In the genomic region with DNA sequence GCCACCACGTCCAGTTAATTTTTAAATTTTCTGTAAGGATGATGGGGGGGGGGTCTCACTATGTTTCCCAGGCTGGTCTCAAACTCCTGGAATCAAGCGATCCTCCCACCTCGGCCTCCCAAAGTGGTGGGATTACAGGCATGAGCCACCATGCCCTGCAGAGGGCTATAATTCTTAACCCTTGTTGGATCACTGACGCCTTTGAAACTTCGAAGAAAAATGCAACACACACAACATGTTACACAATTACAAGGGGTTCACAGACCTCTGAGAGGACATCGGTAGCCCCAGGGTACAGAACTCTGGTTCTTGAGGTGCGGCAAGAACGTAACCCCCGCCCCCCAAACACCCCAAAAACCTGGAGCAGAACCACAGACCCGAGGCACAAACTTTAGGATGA, we compare ENCODE assay signal across 8 cellular contexts. TPM values are rescaled to one million over a fixed set of nuclear protein-coding genes. Genes with fewer than 3 reads are reported as not detected.
DNase-seq lines count a peak whose midpoint lies in the region; TF ChIP-seq lines count a peak whose summit lies in the region.

No MANE protein-coding gene starts in this region.

- no peaks in the 10 kb centered on the region for H4K20me1 ChIP-seq in OCI-LY3 (ENCODE audit: insufficient read depth, low read length)

- no peaks in the 10 kb centered on the region for H3K9me3 ChIP-seq in OCI-LY3 (ENCODE audit: insufficient read depth, low read length)
- H3K9me3 ChIP-seq in endocrine pancreas (ENCODE audit: control insufficient read depth, low read length), result no peaks in the 10 kb centered on the region

- H3K4me1 Mint-ChIP-seq in CD14-positive monocyte (peaks cover 14% of the 10 kb centered on the region), neural crest cell (peaks cover 15% of the 10 kb centered on the region)

- no peaks in the 10 kb centered on the region for H3K36me3 ChIP-seq in OCI-LY3 (replicated peaks; ENCODE audit: low read depth, low read length)
- H3K36me3 ChIP-seq in endocrine pancreas (ENCODE audit: control insufficient read depth, insufficient read depth, low read length), result no peaks in the 10 kb centered on the region

- no peak for DNase-seq in CD14-positive monocyte (ENCODE audit: low spot score)
- no peak for DNase-seq in neural crest cell (ENCODE audit: low read depth, low spot score)
- DNase-seq in stimulated activated CD8-positive, alpha-beta memory T cell treated with anti-CD3 and anti-CD28 coated beads, Interleukin-4, amount 100 ng/mL, for 48 hours, result no peak
- DNase-seq in islet precursor cell, result no peak
- no peak for DNase-seq in hippocampal formation (lab: John Stamatoyannopoulos, UW)
- no peak for DNase-seq in superior temporal gyrus (ENCODE audit: extremely low spot score)

- H3K4me3 ChIP-seq in OCI-LY3 (ENCODE audit: low read length) (peak overlapping the region; percentile 72), endocrine pancreas (ENCODE audit: control insufficient read depth, insufficient read depth, low read length) (no peak overlapping the region)

- peak overlapping the region; percentile 42; the same call in 1 of the 2 replicates for H3K9ac ChIP-seq in OCI-LY3 (ENCODE audit: low read length)
- peak overlapping the region; percentile 47 for H3K9ac ChIP-seq in endocrine pancreas (ENCODE audit: control insufficient read depth, insufficient read depth, low read length)

- H3K9me3 Mint-ChIP-seq in CD14-positive monocyte (peaks cover 0 to 3% (median 2%) of the 10 kb centered on the region in 7 donors), neural crest cell (no peaks in the 10 kb centered on the region)

- peak overlapping the region in 1 of 7 donors; percentile 25 for H3K27ac Mint-ChIP-seq in CD14-positive monocyte
- H3K27ac Mint-ChIP-seq in neural crest cell (ENCODE audit: unreplicated experiment), result peak overlapping the region; percentile 6

- intact Hi-C loops in CD14-positive monocyte (cut with micrococcal nuclease), result no loop called here

- peak overlapping the region; percentile 81 for H3K4me2 ChIP-seq in OCI-LY3 (ENCODE audit: low read length)

- H3K27ac ChIP-seq in OCI-LY3 (ENCODE audit: low read length), result no peak overlapping the region

- H3K4me1 ChIP-seq in OCI-LY3 (ENCODE audit: low read length), result peaks cover 12% of the 10 kb centered on the region
- H3K4me1 ChIP-seq in endocrine pancreas (ENCODE audit: control insufficient read depth, insufficient read depth, low read length), result no peaks in the 10 kb centered on the region

- H3K4me3 Mint-ChIP-seq in CD14-positive monocyte, result peak overlapping the region; percentile 65 to 89
- H3K4me3 Mint-ChIP-seq in neural crest cell, result peak overlapping the region; percentile 77

- H3K79me2 ChIP-seq in OCI-LY3 (ENCODE audit: low read length), result no peaks in the 10 kb centered on the region

- H3K36me3 Mint-ChIP-seq in CD14-positive monocyte, result no peaks in the 10 kb centered on the region
- H3K36me3 Mint-ChIP-seq in neural crest cell (ENCODE audit: low read depth), result no peaks in the 10 kb centered on the region

- H3K27me3 ChIP-seq in OCI-LY3 (ENCODE audit: low read depth, low read length) (peaks cover 8% of the 10 kb centered on the region), endocrine pancreas (ENCODE audit: control insufficient read depth, insufficient read depth, low read length) (no peaks in the 10 kb centered on the region)

- TF ChIP-seq CTCF in CD14-positive monocyte (IDR thresholded peaks at IDR 0.05) (no peak), OCI-LY3 (IDR thresholded peaks at IDR 0.05; ENCODE audit: low read depth, low read length) (no peak), neural crest cell (conservative IDR thresholded peaks at IDR 0.05) (no peak)

- H2AFZ ChIP-seq in OCI-LY3 (ENCODE audit: low read depth, low read length), result peak overlapping the region; percentile 20

- H3K27me3 Mint-ChIP-seq in CD14-positive monocyte (ENCODE audit: low read depth in 3 of 3) (peaks cover 18 to 36% (median 32%) of the 10 kb centered on the region in 3 donors), neural crest cell (ENCODE audit: low read depth) (peaks cover 17% of the 10 kb centered on the region)

RNA-seq across cellular contexts. Expression of a gene that starts 8.4 kb away (rescaled TPM):
- 1 to 10 TPM; 5.8 to 8.7 TPM for polyA plus RNA-seq in CD14-positive monocyte
- total RNA-seq in neural crest cell, result 31.3 and 31.4 TPM in 2 replicates

RNA-seq across cellular contexts. Expression of a gene that starts 40.3 kb away (rescaled TPM):
- polyA plus RNA-seq in CD14-positive monocyte, result not detected
- total RNA-seq in neural crest cell, result not detected in 2 replicates
